In genomic region chr3:42081814-42082473, GRCh38 we compare ENCODE assay signal across 9 cellular contexts. TPM values are rescaled to one million over a fixed set of nuclear protein-coding genes. Genes with fewer than 3 reads are reported as not detected.
A peak's percentile ranks its signal among the peaks of the same experiment; 100 is the strongest.
DNase-seq lines count a peak whose midpoint lies in the region; ATAC-seq and TF ChIP-seq lines count a peak whose summit lies in the region.
"Had no signal": no experiment of that assay in that cellular context is flagged by ENCODE, and none has a peak within 500 bp of the region (broad histone marks: within the 10 kb centered on the region; RNA-seq: fewer than 3 reads in every experiment).

No MANE protein-coding gene starts in this region.

- no peak overlapping the region for H4K8ac ChIP-seq in trophoblast cell (ENCODE audit: low read depth, low read length)

- H2AFZ ChIP-seq in trophoblast cell (ENCODE audit: insufficient read depth, low read length, poor library complexity) (no peak overlapping the region), SK-N-SH (ENCODE audit: low read depth) (no peak overlapping the region)

- peak overlapping the region; percentile 73 to 80 for H3K27ac ChIP-seq in ascending aorta
- H3K27ac ChIP-seq in trophoblast cell (ENCODE audit: low read depth, low read length), result no peak overlapping the region
- H3K27ac ChIP-seq in SK-N-SH (ENCODE audit: low read depth in 2 of 2, low read length in 1 of 2), result no peak overlapping the region
- no peak overlapping the region for H3K27ac ChIP-seq in prostate gland

- WGBS in trophoblast cell (ENCODE audit: extremely low coverage, insufficient coverage, insufficient read length), result no CpG with 5 or more reads among the region's 7 CpGs
- 98% methylated on average over 7 of the region's 7 CpGs for WGBS in SK-N-SH (ENCODE audit: low lambda C conversion rate)
- WGBS in prostate gland, result 81% methylated on average over 7 of the region's 7 CpGs

- no peak overlapping the region for H2BK5ac ChIP-seq in trophoblast cell (ENCODE audit: low read depth, low read length, poor library complexity)

- TF ChIP-seq POLR2A in prostate gland (IDR thresholded peaks at IDR 0.05), result no peak

- no peak overlapping the region for H4K12ac ChIP-seq in trophoblast cell (ENCODE audit: low read depth, low read length)

- peak; percentile 62 for ATAC-seq in HG02885 (IDR thresholded peaks at IDR 0.05; ENCODE audit: poor library complexity, unreplicated experiment)
- no peak for ATAC-seq in GM18517 (IDR thresholded peaks at IDR 0.05; ENCODE audit: unreplicated experiment)

- H3K18ac ChIP-seq in trophoblast cell (ENCODE audit: low read length), result no peak overlapping the region

- H3K27me3 ChIP-seq in ascending aorta (no peaks in the 10 kb centered on the region), trophoblast cell (ENCODE audit: insufficient read depth, low read length) (no peaks in the 10 kb centered on the region), SK-N-SH (ENCODE audit: insufficient read depth) (no peaks in the 10 kb centered on the region), prostate gland (replicated peaks; ENCODE audit: insufficient read depth) (no peaks in the 10 kb centered on the region)

- no peak overlapping the region for H2BK120ac ChIP-seq in trophoblast cell (ENCODE audit: insufficient read depth, low read length, poor library complexity)

- H2BK12ac ChIP-seq in trophoblast cell (ENCODE audit: low read length), result peak overlapping the region; percentile 38

- TF ChIP-seq RAD21 in SK-N-SH (IDR thresholded peaks at IDR 0.05; ENCODE audit: low read length), result no peak

- no peak for TF ChIP-seq EP300 in SK-N-SH (IDR thresholded peaks at IDR 0.05; ENCODE audit: borderline replicate concordance in 1 of 2, low read depth in 1 of 2, low read length in 1 of 2)

- H4K20me1 ChIP-seq in SK-N-SH (ENCODE audit: insufficient read depth), result no peaks in the 10 kb centered on the region

- no peak overlapping the region for H3K4me2 ChIP-seq in trophoblast cell (ENCODE audit: low read length)
- H3K4me2 ChIP-seq in SK-N-SH, result no peak overlapping the region

- H3K4ac ChIP-seq in trophoblast cell (ENCODE audit: low read depth, low read length), result peak overlapping the region; percentile 35

- H3K14ac ChIP-seq in trophoblast cell (ENCODE audit: low read length), result no peak overlapping the region

- intact Hi-C loops in ascending aorta (cut with DNase I), result loop anchor here (2.0 kb wide), 1 partner anchor 17 kb away; no protein-coding TSS in a partner anchor
- intact Hi-C loops in prostate gland (cut with DNase I), result no loop called here

- H3K79me1 ChIP-seq in trophoblast cell (ENCODE audit: low read length), result peaks cover 34% of the 10 kb centered on the region

- CTCF ChIA-PET in SK-N-SH (lab: Yijun Ruan, JAX), result interaction anchor here (1.3 kb wide), 1 partner anchor 17 kb away, joined by 4 read pairs; no protein-coding TSS in a partner anchor

- H3K4me3 ChIP-seq in GM08714 (ENCODE audit: low read length), result peak overlapping the region; percentile 2; the same call in 1 of the 2 replicates
- no peak overlapping the region for H3K4me3 ChIP-seq in ascending aorta
- H3K4me3 ChIP-seq in trophoblast cell (ENCODE audit: low read depth, low read length), result no peak overlapping the region
- H3K4me3 ChIP-seq in SK-N-SH (ENCODE audit: low read depth in 2 of 2, low read length in 1 of 2), result no peak overlapping the region
- H3K4me3 ChIP-seq in prostate gland, result no peak overlapping the region

- H4K91ac ChIP-seq in trophoblast cell (ENCODE audit: low read depth, low read length), result no peak overlapping the region

- H3K36me3 ChIP-seq in ascending aorta, result peaks cover 0 to 1% of the 10 kb centered on the region in 2 donors
- H3K36me3 ChIP-seq in trophoblast cell (ENCODE audit: control insufficient read depth in 1 of 2, insufficient read depth in 2 of 2, low read length in 2 of 2), result peaks cover 0 to under 1% of the 10 kb centered on the region in 2 experiments
- no peaks in the 10 kb centered on the region for H3K36me3 ChIP-seq in SK-N-SH (replicated peaks in 1 of 2; ENCODE audit: control insufficient read depth in 1 of 2, insufficient read depth in 2 of 2, low read length in 1 of 2)
- H3K36me3 ChIP-seq in prostate gland, result no peaks in the 10 kb centered on the region

- TF ChIP-seq CTCF in ascending aorta (IDR thresholded peaks at IDR 0.05) (no peak), SK-N-SH (IDR thresholded peaks at IDR 0.05) (no peak), prostate gland (IDR thresholded peaks at IDR 0.05) (no peak)

- DNase-seq in ascending aorta (ENCODE audit: low spot score in 2 of 2) (no peak), trophoblast cell (no peak), SK-N-SH (no peak), prostate gland (ENCODE audit: low spot score) (no peak), RKO (ENCODE audit: low spot score) (no peak)
- DNase-seq: NCI-H1694 had no signal

- H3K9ac ChIP-seq in trophoblast cell (ENCODE audit: low read length), result no peak overlapping the region
- H3K9ac ChIP-seq in SK-N-SH, result no peak overlapping the region

- H3K9me3 ChIP-seq in ascending aorta, result no peaks in the 10 kb centered on the region
- H3K9me3 ChIP-seq in trophoblast cell (ENCODE audit: insufficient read depth, low read depth, low read length), result peaks cover 1% of the 10 kb centered on the region
- no peaks in the 10 kb centered on the region for H3K9me3 ChIP-seq in SK-N-SH
- no peaks in the 10 kb centered on the region for H3K9me3 ChIP-seq in prostate gland

- H3K4me1 ChIP-seq in ascending aorta (peaks cover 8 to 31% of the 10 kb centered on the region in 2 donors), trophoblast cell (ENCODE audit: control insufficient read depth in 1 of 2, insufficient read depth in 2 of 2, low read length in 2 of 2) (peaks cover 25 to 27% of the 10 kb centered on the region in 2 experiments), SK-N-SH (ENCODE audit: control insufficient read depth in 1 of 2, insufficient read depth in 2 of 2, low read depth in 1 of 2, low read length in 1 of 2) (peaks cover 2 to 10% of the 10 kb centered on the region in 2 experiments; a peak in 2 of 4 replicates), prostate gland (replicated peaks) (no peaks in the 10 kb centered on the region)

- POLR2A ChIA-PET in SK-N-SH (lab: Yijun Ruan, JAX), result no interaction called here

- no peak overlapping the region for H2AK5ac ChIP-seq in trophoblast cell (ENCODE audit: low read length)

- no peak overlapping the region for H3K23ac ChIP-seq in trophoblast cell (ENCODE audit: low read length)

- H3K79me2 ChIP-seq in trophoblast cell (ENCODE audit: control insufficient read depth, insufficient read depth, low read length, poor library complexity), result peaks cover 16% of the 10 kb centered on the region
- H3K79me2 ChIP-seq in SK-N-SH (ENCODE audit: insufficient read depth), result peaks cover 22% of the 10 kb centered on the region

- H3F3A ChIP-seq in SK-N-SH (replicated peaks; ENCODE audit: insufficient read depth), result no peaks in the 10 kb centered on the region

- no peaks in the 10 kb centered on the region for H3K9me2 ChIP-seq in SK-N-SH

TF ChIP-seq in SK-N-SH, 30 proteins besides CTCF, POLR2A, EP300 and RAD21:
- TF ChIP-seq MAX (IDR thresholded peaks at IDR 0.05; ENCODE audit: low read depth), result no peak
- no peak for TF ChIP-seq MXI1 (IDR thresholded peaks at IDR 0.05; ENCODE audit: low read depth, low read length)
- no peak for TF ChIP-seq RCOR1 (IDR thresholded peaks at IDR 0.05; ENCODE audit: low read length)
- TF ChIP-seq IRF3 (IDR thresholded peaks at IDR 0.05; ENCODE audit: low read depth, low read length), result no peak
- no peak for TF ChIP-seq USF1 (IDR thresholded peaks at IDR 0.05; ENCODE audit: borderline replicate concordance, low read depth)
- no peak for TF ChIP-seq SMC3 (IDR thresholded peaks at IDR 0.05; ENCODE audit: low read depth, low read length)
- TF ChIP-seq FOXJ3 (CRISPR knock-in tag; IDR thresholded peaks at IDR 0.05), result no peak
- TF ChIP-seq USF2 (IDR thresholded peaks at IDR 0.05; ENCODE audit: borderline replicate concordance, low read depth, low read length), result no peak
- TF ChIP-seq JUND (IDR thresholded peaks at IDR 0.05), result no peak

RNA-seq across cellular contexts. Expression of gene TRAK1, which starts 9.2 kb away (rescaled TPM):
- total RNA-seq in ascending aorta, result 37.5 TPM
- 43.4 and 43.5 TPM in 2 replicates for polyA plus RNA-seq in trophoblast cell (2013)
- polyA plus RNA-seq in SK-N-SH (2012; rRNA removed), result 11.5 and 12.5 TPM in 2 replicates
- polyA plus RNA-seq in SK-N-SH (2012; cell fraction: cytosol; rRNA removed), result 10.7 and 13.8 TPM in 2 replicates
- 12.5 and 13.9 TPM in 2 replicates for polyA plus RNA-seq in SK-N-SH (2012; cell fraction: nucleus; rRNA removed)
- 10 to 100 TPM; 35.6 to 80.3 TPM for total RNA-seq in prostate gland

Comparison
In these comparisons a context has a peak if more than half of its experiments do, and no peak if none do; other contexts are left out.
1. H3K27ac ChIP-seq: peak in ascending aorta (2 of 2); none in trophoblast cell (single experiment), SK-N-SH (0 of 2) and prostate gland (0 of 2).